In genomic region chr10:126390324-126390723, GRCh38 we compare ENCODE assay signal across 18 cellular contexts.
"Had no signal": no experiment of that assay in that cellular context is flagged by ENCODE, and none has a peak within 500 bp of the region (broad histone marks: within the 10 kb centered on the region; RNA-seq: fewer than 3 reads in every experiment).

No MANE protein-coding gene starts in this region.

- H3K36me3 ChIP-seq: breast epithelium, lower lobe of right lung, right lobe of liver had no signal

- H3K27me3 ChIP-seq: breast epithelium had no signal

- FAIRE-seq: keratinocyte, small intestine, TTC549 had no signal

- H3K27ac ChIP-seq: foreskin keratinocyte, lower lobe of right lung, parathyroid adenoma, right lobe of liver had no signal

- H3K9ac ChIP-seq: parathyroid adenoma had no signal

- DNase-seq: activated CD4-positive, alpha-beta T cell treated with anti-CD3 and anti-CD28 coated beads for 36 hours; activated CD4-positive, alpha-beta T cell treated with anti-CD3 and anti-CD28 coated beads, Interleukin-2, amount 50 U/mL, for 48 hours; activated CD8-positive, alpha-beta memory T cell treated with anti-CD3 and anti-CD28 coated beads, Interleukin-2, amount 10 ng/mL, durations not matched to agents 7 days and 5 days; activated naive CD4-positive, alpha-beta T cell treated with anti-CD3 and anti-CD28 coated beads, Interleukin-2, amount 10 ng/mL, durations not matched to agents 7 days and 5 days; activated naive CD8-positive, alpha-beta T cell treated with anti-CD3 and anti-CD28 coated beads, Interleukin-2, amount 50 U/mL, for 24 hours; aorta; foreskin keratinocyte; lower lobe of right lung; right lobe of liver; small intestine; stimulated activated CD4-positive, alpha-beta T cell treated with anti-CD3 and anti-CD28 coated beads, Interleukin-4, amount 100 ng/mL, for 1 hour had no signal

- H3K4me1 ChIP-seq: breast epithelium, foreskin keratinocyte, parathyroid adenoma had no signal

- H3K4me3 ChIP-seq: breast epithelium, lower lobe of right lung, right lobe of liver had no signal

- H3K4me3 Mint-ChIP-seq: activated CD4-positive, alpha-beta T cell treated with anti-CD3 and anti-CD28 coated beads for 36 hours; activated CD8-positive, alpha-beta memory T cell treated with anti-CD3 and anti-CD28 coated beads, Interleukin-2, amount 10 ng/mL, durations not matched to agents 7 days and 5 days; activated naive CD4-positive, alpha-beta T cell treated with anti-CD3 and anti-CD28 coated beads, Interleukin-2, amount 10 ng/mL, durations not matched to agents 7 days and 5 days; activated naive CD8-positive, alpha-beta T cell treated with anti-CD3 and anti-CD28 coated beads, Interleukin-2, amount 50 U/mL, for 24 hours; mesothelial cell of epicardium; T-helper 2 cell treated with Interferon-gamma antibody and Interleukin-4, amounts not matched to agents 5 μg/mL and 100 μg/mL, for 36 hours; WTC11 had no signal

- H3K36me3 Mint-ChIP-seq: activated naive CD4-positive, alpha-beta T cell treated with anti-CD3 and anti-CD28 coated beads, Interleukin-2, amount 10 ng/mL, durations not matched to agents 7 days and 5 days; WTC11 had no signal

- H3K9me3 ChIP-seq: breast epithelium, lower lobe of right lung, right lobe of liver had no signal

- H2AFZ ChIP-seq: parathyroid adenoma had no signal

- H3K4me1 Mint-ChIP-seq: activated CD8-positive, alpha-beta memory T cell treated with anti-CD3 and anti-CD28 coated beads, Interleukin-2, amount 10 ng/mL, durations not matched to agents 7 days and 5 days had no signal

- H3K9me3 Mint-ChIP-seq: mesothelial cell of epicardium; T-helper 2 cell treated with Interferon-gamma antibody and Interleukin-4, amounts not matched to agents 5 μg/mL and 100 μg/mL, for 36 hours; WTC11 had no signal

- ATAC-seq: activated CD4-positive, alpha-beta T cell treated with anti-CD3 and anti-CD28 coated beads for 36 hours; activated CD8-positive, alpha-beta memory T cell treated with anti-CD3 and anti-CD28 coated beads, Interleukin-2, amount 10 ng/mL, durations not matched to agents 7 days and 5 days; activated naive CD8-positive, alpha-beta T cell treated with anti-CD3 and anti-CD28 coated beads, Interleukin-2, amount 50 U/mL, for 24 hours; foreskin keratinocyte; lower lobe of right lung; WTC11 had no signal

- H3K27ac Mint-ChIP-seq: activated CD4-positive, alpha-beta T cell treated with anti-CD3 and anti-CD28 coated beads for 36 hours; activated CD8-positive, alpha-beta memory T cell treated with anti-CD3 and anti-CD28 coated beads, Interleukin-2, amount 10 ng/mL, durations not matched to agents 7 days and 5 days; activated naive CD4-positive, alpha-beta T cell treated with anti-CD3 and anti-CD28 coated beads, Interleukin-2, amount 10 ng/mL, durations not matched to agents 7 days and 5 days; activated naive CD8-positive, alpha-beta T cell treated with anti-CD3 and anti-CD28 coated beads, Interleukin-2, amount 50 U/mL, for 24 hours; mesothelial cell of epicardium; T-helper 2 cell treated with Interferon-gamma antibody and Interleukin-4, amounts not matched to agents 5 μg/mL and 100 μg/mL, for 36 hours; WTC11 had no signal
